15 cellular contexts compared by ENCODE assay signal in the genomic region with DNA sequence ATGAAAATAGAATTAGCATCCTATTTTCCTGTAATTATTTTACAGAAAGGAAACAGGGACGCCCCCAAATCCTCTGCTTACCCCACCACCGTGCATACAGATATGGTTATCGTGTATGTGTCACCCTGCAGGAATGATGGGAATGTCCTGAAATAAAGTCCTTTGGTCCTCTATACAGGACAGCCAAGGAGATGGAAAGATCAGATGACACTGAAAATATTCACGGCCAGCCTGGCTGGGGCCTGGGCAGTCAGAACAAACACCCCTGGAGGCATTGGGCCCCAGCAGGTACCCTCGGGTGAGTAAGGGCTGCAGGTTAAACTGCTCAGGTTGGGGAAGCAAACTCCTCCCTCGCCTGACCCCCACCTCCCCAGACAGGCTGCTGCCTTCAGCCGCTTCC.
DNase-seq lines count a peak whose midpoint lies in the region; ATAC-seq, FAIRE-seq and TF ChIP-seq lines count a peak whose summit lies in the region.
"Had no signal": no experiment of that assay in that cellular context is flagged by ENCODE, and none has a peak within 500 bp of the region (broad histone marks: within the 10 kb centered on the region; RNA-seq: fewer than 3 reads in every experiment).

No MANE protein-coding gene starts in this region.

- TF ChIP-seq POLR2A in H54 (IDR thresholded peaks at IDR 0.05; ENCODE audit: low read depth, low read length) (no peak), vagina (IDR thresholded peaks at IDR 0.05) (no peak)

- no peaks in the 10 kb centered on the region for H3K27me3 ChIP-seq in SJCRH30
- H3K27me3 ChIP-seq in aorta (ENCODE audit: control insufficient read depth in 1 of 2, insufficient read depth in 2 of 2, low read length in 1 of 2): no peaks in the 10 kb centered on the region
- H3K27me3 ChIP-seq in vagina: no peaks in the 10 kb centered on the region

- intact Hi-C loops in aorta (cut with DNase I): no loop called here
- intact Hi-C loops in vagina (cut with DNase I): no loop called here

- H3K27ac ChIP-seq in SJCRH30 (peak overlapping the region; percentile 55), aorta (ENCODE audit: low read depth in 1 of 2, low read length in 2 of 2) (no peak overlapping the region), vagina (no peak overlapping the region)
- H3K27ac ChIP-seq: lower lobe of right lung had no signal

- H3K36me3 ChIP-seq in SJCRH30 (no peaks in the 10 kb centered on the region), aorta (ENCODE audit: control insufficient read depth in 1 of 2, insufficient read depth in 2 of 2, low read length in 1 of 2) (no peaks in the 10 kb centered on the region), vagina (no peaks in the 10 kb centered on the region)
- H3K36me3 ChIP-seq: HAP-1, lower lobe of right lung had no signal

- 34 to 36% methylated on average over 7 of the region's 7 CpGs for WGBS in aorta, 2 donors

- DNase-seq in H54 (ENCODE audit: insufficient read length, low spot score) (peak; percentile 62), SJCRH30 (peak; percentile 45 to 57), iPS-NIHi7 (ENCODE audit: extremely low spot score) (peak; percentile 68), aorta (peak; percentile 24 to 55), vagina (ENCODE audit: extremely low spot score in 2 of 2) (no peak), CD1c-positive myeloid dendritic cell (ENCODE audit: extremely low spot score) (no peak)
- no peak for DNase-seq in effector CD4-positive, alpha-beta T cell
- DNase-seq: activated naive CD4-positive, alpha-beta T cell treated with anti-CD3 and anti-CD28 coated beads, Interleukin-2, amount 10 ng/mL, durations not matched to agents 7 days and 5 days; lower lobe of right lung; NCI-H2171 treated with DMSO at 0.1 percent for 48 hours; stimulated activated CD4-positive, alpha-beta T cell treated with anti-CD3 and anti-CD28 coated beads, Interleukin-4, amount 100 ng/mL, for 4 hours; T-cell had no signal

- H3K4me1 ChIP-seq in SJCRH30: peaks cover 29% of the 10 kb centered on the region
- peaks cover 0 to 13% of the 10 kb centered on the region in 2 donors for H3K4me1 ChIP-seq in aorta (ENCODE audit: control insufficient read depth in 1 of 2, insufficient read depth in 2 of 2, low read length in 2 of 2)
- no peaks in the 10 kb centered on the region for H3K4me1 ChIP-seq in vagina
- H3K4me1 ChIP-seq: HAP-1, lower lobe of right lung had no signal

- H3K9me3 ChIP-seq in SJCRH30 (replicated peaks) (no peaks in the 10 kb centered on the region), aorta (ENCODE audit: control insufficient read depth, low read length) (no peaks in the 10 kb centered on the region), vagina (no peaks in the 10 kb centered on the region)
- H3K9me3 ChIP-seq: HAP-1, lower lobe of right lung had no signal

- H3K4me3 ChIP-seq in SJCRH30 (no peak overlapping the region), aorta (ENCODE audit: low read length in 2 of 2) (no peak overlapping the region), vagina (no peak overlapping the region)
- H3K4me3 ChIP-seq: HAP-1, lower lobe of right lung had no signal

- no peak for FAIRE-seq in H54 (lab: Jason Lieb, UNC)

- no peak for ATAC-seq in aorta (ENCODE audit: low FRiP score)
- ATAC-seq: lower lobe of right lung; sciatic nerve; stimulated activated effector memory CD8-positive, alpha-beta T cell treated with anti-CD3 and anti-CD28 coated beads, Interleukin-12 subunit alpha, Interleukin-12 subunit beta, amount 100 ng/mL, for 72 hours; T-cell had no signal

- TF ChIP-seq CTCF in vagina (IDR thresholded peaks at IDR 0.05): no peak

Comparison
In these comparisons a context has a peak if more than half of its experiments do, and no peak if none do; other contexts are left out.
1. DNase-seq: peak in H54 (single experiment), SJCRH30 (2 of 2), iPS-NIHi7 (single experiment) and aorta (2 of 2); none in effector CD4-positive, alpha-beta T cell (single experiment), vagina (0 of 2) and CD1c-positive myeloid dendritic cell (single experiment).